1 cellular context compared by ENCODE assay signal in the genomic region with DNA sequence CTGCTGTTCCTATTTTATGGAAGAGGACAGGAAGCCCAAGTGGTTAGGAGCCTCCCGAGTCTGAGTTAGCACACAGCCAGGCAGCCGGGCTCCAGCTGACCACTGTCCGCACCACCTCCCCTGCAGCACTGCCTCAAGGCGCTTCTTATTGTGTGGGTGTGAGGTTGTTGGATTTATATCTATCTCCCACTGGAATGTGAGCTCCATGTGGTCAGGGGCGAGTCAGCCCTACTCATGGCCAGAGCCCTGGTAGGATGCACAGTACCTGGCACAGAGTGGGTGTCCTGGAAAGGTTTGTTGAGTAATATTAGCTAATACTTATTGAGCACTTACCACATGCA.
TF ChIP-seq lines count a peak whose summit lies in the region.

No MANE protein-coding gene starts in this region.

TF ChIP-seq in H1, 55 proteins besides CTCF, POLR2A, EP300 and RAD21:
- no peak for TF ChIP-seq EGR1 (IDR thresholded peaks at IDR 0.05; ENCODE audit: borderline replicate concordance, low read depth, low read length)
- TF ChIP-seq ASH2L (IDR thresholded peaks at IDR 0.05; ENCODE audit: low read length), result no peak
- no peak for TF ChIP-seq NANOG (IDR thresholded peaks at IDR 0.05; ENCODE audit: insufficient read depth, low read depth, low read length, poor library complexity, severe bottlenecking)
- TF ChIP-seq BCL11A (IDR thresholded peaks at IDR 0.05; ENCODE audit: low read depth in 2 of 2, low read length in 2 of 2), result no peak
- TF ChIP-seq, protein P1, sequence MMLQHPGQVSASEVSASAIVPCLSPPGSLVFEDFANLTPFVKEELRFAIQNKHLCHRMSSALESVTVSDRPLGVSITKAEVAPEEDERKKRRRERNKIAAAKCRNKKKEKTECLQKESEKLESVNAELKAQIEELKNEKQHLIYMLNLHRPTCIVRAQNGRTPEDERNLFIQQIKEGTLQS (IDR thresholded peaks at IDR 0.05; ENCODE audit: insufficient read depth, low read depth, low read length), result no peak
- TF ChIP-seq TAF1 (IDR thresholded peaks at IDR 0.05; ENCODE audit: low read depth, low read length), result no peak
- TF ChIP-seq TEAD4 (IDR thresholded peaks at IDR 0.05; ENCODE audit: low read depth, low read length), result no peak
- TF ChIP-seq KDM1A (IDR thresholded peaks at IDR 0.05; ENCODE audit: borderline replicate concordance, low read length), result no peak
- no peak for TF ChIP-seq POLR2AphosphoS5 (IDR thresholded peaks at IDR 0.05; ENCODE audit: low read depth, low read length)
